ENCODE assay signal across 8 cellular contexts in genomic region chr15:72231066-72231846, GRCh38. TPM values are rescaled to one million over a fixed set of nuclear protein-coding genes. Genes with fewer than 3 reads are reported as not detected.
DNase-seq lines count a peak whose midpoint lies in the region; FAIRE-seq and TF ChIP-seq lines count a peak whose summit lies in the region.

PKM (minus strand) TSS chr15:72231190; CDS start chr15:72219097, 12,093 bp downstream.

- peaks cover 43% of the 10 kb centered on the region for H3K4me1 ChIP-seq in CD8-positive, alpha-beta memory T cell (ENCODE audit: insufficient read depth, low read length)
- peaks cover 45% of the 10 kb centered on the region for H3K4me1 ChIP-seq in effector memory CD4-positive, alpha-beta T cell (ENCODE audit: control insufficient read depth, insufficient read depth, low read length, poor library complexity, severe bottlenecking)

- peak within 1 kb of the TSS; percentile 95 to 99 (median 98) for H3K4me3 Mint-ChIP-seq in CD8-positive, alpha-beta memory T cell

- POLR2A ChIA-PET in CD8-positive, alpha-beta memory T cell (lab: Charles Lee), result interaction anchor here (0.7 to 2.6 kb wide), 6 partner anchors 9 to 145 kb away, joined by 3 to 9 read pairs (median 4); partner anchors contain the start of gene HEXA

- H3K4me1 Mint-ChIP-seq in CD8-positive, alpha-beta memory T cell, result peaks cover 45 to 52% (median 48%) of the 10 kb centered on the region in 3 donors

- H3K27ac ChIP-seq in CD8-positive, alpha-beta memory T cell (ENCODE audit: low read depth, low read length), result peak within 1 kb of the TSS; percentile 86
- H3K27ac ChIP-seq in effector memory CD4-positive, alpha-beta T cell (ENCODE audit: insufficient read depth, low read length, poor library complexity, severe bottlenecking), result peak within 1 kb of the TSS; percentile 93

- no peak for TF ChIP-seq CTCF in GM20000 (IDR thresholded peaks at IDR 0.05; ENCODE audit: extremely low read depth, missing control alignments)

- CTCF ChIA-PET in CD8-positive, alpha-beta memory T cell (lab: Charles Lee), result interaction anchor here (0.9 to 5.0 kb wide), 7 partner anchors 11 to 43 kb away, joined by 3 to 51 read pairs (median 4); partner anchors contain the start of gene GRAMD2A

- peak; percentile 94 for FAIRE-seq in HTR-8/SVneo (lab: Jason Lieb, UNC)

- H3K4me3 ChIP-seq in CD8-positive, alpha-beta memory T cell (ENCODE audit: low read length), result peak within 1 kb of the TSS; percentile 63
- H3K4me3 ChIP-seq in effector memory CD4-positive, alpha-beta T cell (ENCODE audit: insufficient read depth, low read depth, low read length, poor library complexity, severe bottlenecking), result peak within 1 kb of the TSS; percentile 86

- peak within 1 kb of the TSS; percentile 90 to 100 (median 96) for H3K27ac Mint-ChIP-seq in CD8-positive, alpha-beta memory T cell

- no peaks in the 10 kb centered on the region for H3K27me3 ChIP-seq in CD8-positive, alpha-beta memory T cell (ENCODE audit: insufficient read depth, low read length, poor library complexity, severe bottlenecking)
- H3K27me3 ChIP-seq in effector memory CD4-positive, alpha-beta T cell (replicated peaks; ENCODE audit: control insufficient read depth, insufficient read depth, low read length, poor library complexity, severe bottlenecking), result no peaks in the 10 kb centered on the region

- H3K36me3 ChIP-seq in CD8-positive, alpha-beta memory T cell (ENCODE audit: insufficient read depth, low read length), result no peaks in the 10 kb centered on the region
- H3K36me3 ChIP-seq in effector memory CD4-positive, alpha-beta T cell (ENCODE audit: control insufficient read depth, insufficient read depth, low read length), result no peaks in the 10 kb centered on the region

- peak; percentile 81 to 91 (median 87) for DNase-seq in CD8-positive, alpha-beta memory T cell
- DNase-seq in GM20000 (ENCODE audit: low spot score) (peak; percentile 95), HTR-8/SVneo (ENCODE audit: insufficient read length, low spot score) (peak; percentile 94), NOMO-1 treated with DMSO at 0.1 percent for 48 hours (lab: John Stamatoyannopoulos, UW; ENCODE audit: unreplicated experiment) (peak; percentile 92), medulla oblongata (ENCODE audit: extremely low spot score) (peak; percentile 89)
- DNase-seq in activated CD8-positive, alpha-beta memory T cell treated with anti-CD3 and anti-CD28 coated beads for 4 hours (ENCODE audit: low read depth in 2 of 2), result peak; percentile 90
- DNase-seq in effector memory CD4-positive, alpha-beta T cell, result peak; percentile 85 to 88 (median 87)
- DNase-seq in stimulated activated CD4-positive, alpha-beta T cell treated with anti-CD3 and anti-CD28 coated beads, TNF-alpha, amount 100 ng/mL, for 48 hours (ENCODE audit: low read depth in 3 of 3), result peak; percentile 96 to 99 (median 98)

- H3K9me3 Mint-ChIP-seq in CD8-positive, alpha-beta memory T cell, result no peaks in the 10 kb centered on the region

- H3K36me3 Mint-ChIP-seq in CD8-positive, alpha-beta memory T cell, result peaks cover 0 to 12% (median 0%) of the 10 kb centered on the region in 3 donors

- peaks cover 0 to 1% of the 10 kb centered on the region in 2 donors for H3K27me3 Mint-ChIP-seq in CD8-positive, alpha-beta memory T cell

- no peaks in the 10 kb centered on the region for H3K9me3 ChIP-seq in CD8-positive, alpha-beta memory T cell (ENCODE audit: low read length)
- H3K9me3 ChIP-seq in effector memory CD4-positive, alpha-beta T cell (ENCODE audit: control insufficient read depth, low read length), result no peaks in the 10 kb centered on the region

RNA-seq across cellular contexts. Expression of gene PKM, which starts in this region (rescaled TPM):
- total RNA-seq in CD8-positive, alpha-beta memory T cell, result 1,000 to 10,000 TPM; 2,146 to 2,187 TPM
- 337 TPM for polyA plus RNA-seq in CD8-positive, alpha-beta memory T cell

Comparison
In these comparisons a context has a peak if more than half of its experiments do, and no peak if none do; other contexts are left out.
1. Peak in every context shown above with its lines: DNase-seq, H3K4me3 ChIP-seq and H3K27ac ChIP-seq.